In the genomic region with DNA sequence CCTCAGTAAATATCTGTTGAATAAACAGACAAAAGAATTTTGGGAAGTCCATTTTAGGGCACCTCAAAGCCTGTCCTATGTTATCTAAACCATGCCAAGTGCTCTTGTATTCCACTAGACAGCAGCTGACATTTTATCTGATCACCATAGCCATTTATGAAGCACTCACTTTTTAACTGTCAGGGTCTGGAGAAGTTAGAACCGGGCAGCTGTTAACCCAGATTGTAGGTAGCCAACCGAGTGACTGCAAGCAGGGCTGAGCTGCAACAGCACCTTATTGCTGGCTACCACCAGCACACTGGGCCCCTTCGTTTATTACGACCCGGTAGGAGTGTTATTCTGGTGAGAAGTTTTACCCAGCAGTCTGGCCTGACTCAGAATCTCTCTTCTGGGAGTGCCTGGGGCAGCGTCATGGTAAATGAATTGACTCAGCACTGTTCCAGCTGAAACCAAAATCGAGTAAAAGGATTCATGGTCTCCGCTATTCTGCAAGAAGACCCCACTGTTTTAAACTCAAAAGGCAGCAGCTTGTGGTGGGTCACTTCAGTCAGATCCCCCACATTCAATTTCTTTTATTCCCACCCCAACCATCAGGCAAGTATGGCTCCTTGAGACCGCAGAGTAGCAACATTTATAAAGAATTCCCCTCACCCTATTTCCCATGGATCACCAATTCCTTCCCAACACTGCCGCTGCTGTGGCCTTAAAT, we compare ENCODE assay signal across 8 cellular contexts. TPM values are rescaled to one million over a fixed set of nuclear protein-coding genes. Genes with fewer than 3 reads are reported as not detected.
DNase-seq lines count a peak whose midpoint lies in the region.

No MANE protein-coding gene starts in this region.

- DNase-seq in AG08395 (ENCODE audit: low spot score) (peak; percentile 61), Karpas-422 (no peak), kidney glomerular epithelial cell (lab: John Stamatoyannopoulos, UW) (peak; percentile 14), GM19240 (ENCODE audit: insufficient read length, low spot score) (no peak), activated gamma-delta T cell treated with Interleukin-2 at 50 U/mL for 16 hours (no peak), caudate nucleus (lab: John Stamatoyannopoulos, UW) (no peak)
- peak; percentile 43 for DNase-seq in activated naive CD8-positive, alpha-beta T cell treated with anti-CD3 and anti-CD28 coated beads for 36 hours
- DNase-seq in stimulated activated CD8-positive, alpha-beta memory T cell treated with anti-CD3 and anti-CD28 coated beads, Interleukin-7, amount 100 ng/mL, for 4 hours (ENCODE audit: low read depth in 2 of 2): peak; percentile 19 to 26

- peak overlapping the region; percentile 93 for H3K9ac ChIP-seq in Karpas-422 (ENCODE audit: low read length)

- peak overlapping the region; percentile 87 for H3K4me2 ChIP-seq in Karpas-422 (ENCODE audit: low read depth, low read length, poor library complexity, severe bottlenecking)

- H3K4me3 Mint-ChIP-seq in activated naive CD8-positive, alpha-beta T cell treated with anti-CD3 and anti-CD28 coated beads for 36 hours: peak overlapping the region; percentile 92

- no peaks in the 10 kb centered on the region for H3K27me3 Mint-ChIP-seq in activated naive CD8-positive, alpha-beta T cell treated with anti-CD3 and anti-CD28 coated beads for 36 hours

- peak overlapping the region; percentile 97 for H3K27ac Mint-ChIP-seq in activated naive CD8-positive, alpha-beta T cell treated with anti-CD3 and anti-CD28 coated beads for 36 hours

- peak overlapping the region; percentile 55 for H3K27ac ChIP-seq in Karpas-422 (ENCODE audit: low read length)
- H3K27ac ChIP-seq in caudate nucleus (ENCODE audit: low read depth, low read length): no peak overlapping the region

- H2AFZ ChIP-seq in Karpas-422 (ENCODE audit: low read length): no peak overlapping the region

- H3K9me3 Mint-ChIP-seq in activated naive CD8-positive, alpha-beta T cell treated with anti-CD3 and anti-CD28 coated beads for 36 hours: no peaks in the 10 kb centered on the region

- no peaks in the 10 kb centered on the region for H3K27me3 ChIP-seq in Karpas-422 (ENCODE audit: low read length)

- peaks cover 68% of the 10 kb centered on the region for H3K4me1 ChIP-seq in Karpas-422 (ENCODE audit: low read length)

- H4K20me1 ChIP-seq in Karpas-422 (ENCODE audit: insufficient read depth, low read depth, low read length): peaks cover 48% of the 10 kb centered on the region

- peaks cover 53% of the 10 kb centered on the region for H3K36me3 Mint-ChIP-seq in activated naive CD8-positive, alpha-beta T cell treated with anti-CD3 and anti-CD28 coated beads for 36 hours

- H3K79me2 ChIP-seq in Karpas-422 (ENCODE audit: low read length): peaks cover 90% of the 10 kb centered on the region

- H3K36me3 ChIP-seq in Karpas-422 (ENCODE audit: insufficient read depth, low read length): peaks cover 20% of the 10 kb centered on the region

- peak overlapping the region; percentile 94 for H3K4me3 ChIP-seq in Karpas-422 (ENCODE audit: low read length)

- no peaks in the 10 kb centered on the region for H3K9me2 ChIP-seq in Karpas-422 (replicated peaks; ENCODE audit: insufficient read depth, low read length)

- H3K9me3 ChIP-seq in Karpas-422 (ENCODE audit: low read length): no peaks in the 10 kb centered on the region

- H3K4me1 Mint-ChIP-seq in activated naive CD8-positive, alpha-beta T cell treated with anti-CD3 and anti-CD28 coated beads for 36 hours: peaks cover 70% of the 10 kb centered on the region

RNA-seq across cellular contexts. Expression of gene UBE2V1, which starts 1.7 kb away (rescaled TPM):
- 76.7 and 95.6 TPM in 2 replicates for total RNA-seq in Karpas-422 (2014; rRNA removed; shearing (Covaris generic); ENCODE audit: low replicate concordance)
- total RNA-seq in activated naive CD8-positive, alpha-beta T cell treated with anti-CD3 and anti-CD28 coated beads for 36 hours: 100 to 1,000 TPM; 150 to 156 TPM

RNA-seq across cellular contexts. Expression of gene PEDS1, which starts 42.2 kb away (rescaled TPM):
- 14.5 and 29.7 TPM in 2 replicates for total RNA-seq in Karpas-422 (2014; rRNA removed; shearing (Covaris generic); ENCODE audit: low replicate concordance)
- 10 to 100 TPM; 17.4 to 19.3 TPM for total RNA-seq in activated naive CD8-positive, alpha-beta T cell treated with anti-CD3 and anti-CD28 coated beads for 36 hours

Comparison
In these comparisons a context has a peak if more than half of its experiments do, and no peak if none do; other contexts are left out.
1. DNase-seq: peak in AG08395 (single experiment), activated naive CD8-positive, alpha-beta T cell treated with anti-CD3 and anti-CD28 coated beads for 36 hours (single experiment), kidney glomerular epithelial cell (single experiment) and stimulated activated CD8-positive, alpha-beta memory T cell treated with anti-CD3 and anti-CD28 coated beads, Interleukin-7, amount 100 ng/mL, for 4 hours (2 of 2); none in Karpas-422 (single experiment), GM19240 (single experiment), activated gamma-delta T cell treated with Interleukin-2 at 50 U/mL for 16 hours (single experiment) and caudate nucleus (0 of 61).